8 cellular contexts compared by ENCODE assay signal in genomic region chrX:123962794-123963373, GRCh38. TPM values are rescaled to one million over a fixed set of nuclear protein-coding genes. Genes with fewer than 3 reads are reported as not detected.
DNase-seq lines count a peak whose midpoint lies in the region; ATAC-seq and TF ChIP-seq lines count a peak whose summit lies in the region.

No MANE protein-coding gene starts in this region.

- H3K4me3 ChIP-seq in PC-9 (peak overlapping the region; percentile 79), esophagus (ENCODE audit: low read depth in 1 of 2, low read length in 2 of 2) (peak overlapping the region; percentile 70), muscle layer of colon (ENCODE audit: low read depth in 1 of 2, low read length in 2 of 2) (peak overlapping the region; percentile 49 to 80)

- H3K4me1 ChIP-seq in PC-9 (replicated peaks; ENCODE audit: insufficient read depth) (peaks cover 33% of the 10 kb centered on the region), esophagus (ENCODE audit: control insufficient read depth in 2 of 2, insufficient read depth in 2 of 2, low read length in 1 of 2) (no peaks in the 10 kb centered on the region), muscle layer of colon (ENCODE audit: insufficient read depth, low read length) (no peaks in the 10 kb centered on the region)

- peak; percentile 58 for ATAC-seq in GM21723 (IDR thresholded peaks at IDR 0.05; ENCODE audit: unreplicated experiment)

- H3K36me3 ChIP-seq in PC-9 (ENCODE audit: low read depth) (no peaks in the 10 kb centered on the region; the same call in 1 of the 2 replicates), esophagus (ENCODE audit: control insufficient read depth in 2 of 2, insufficient read depth in 2 of 2, low read length in 1 of 2) (no peaks in the 10 kb centered on the region), muscle layer of colon (ENCODE audit: insufficient read depth, low read length) (no peaks in the 10 kb centered on the region)

- peak overlapping the region; percentile 68 for H3K9ac ChIP-seq in muscle layer of colon (ENCODE audit: low read length)

- DNase-seq in DMS153 (lab: John Stamatoyannopoulos, UW) = peak; percentile 95
- peak; percentile 98 for DNase-seq in KBM-7
- DNase-seq in PC-9 = peak; percentile 92 to 93
- peak; percentile 81 for DNase-seq in activated T-cell treated with anti-CD3 and anti-CD28 coated beads, Interleukin-2, amount 50 U/mL, for 24 hours
- peak; percentile 61 for DNase-seq in stimulated activated CD8-positive, alpha-beta memory T cell treated with anti-CD3 and anti-CD28 coated beads, Interleukin-7, amount 100 ng/mL, for 24 hours (ENCODE audit: low read depth)

- no peaks in the 10 kb centered on the region for H3K9me2 ChIP-seq in PC-9 (ENCODE audit: insufficient read depth)

- no peak for TF ChIP-seq CTCF in PC-9 (conservative IDR thresholded peaks at IDR 0.05)

- peaks cover 33% of the 10 kb centered on the region for H4K20me1 ChIP-seq in PC-9 (ENCODE audit: insufficient read depth)

- H3K9me3 ChIP-seq in PC-9 (ENCODE audit: insufficient read depth, low read depth) (no peaks in the 10 kb centered on the region), esophagus (ENCODE audit: control insufficient read depth in 2 of 2, insufficient read depth in 1 of 2, low read depth in 1 of 2, low read length in 1 of 2) (no peaks in the 10 kb centered on the region), muscle layer of colon (ENCODE audit: low read length) (no peaks in the 10 kb centered on the region)

- H3K79me2 ChIP-seq in PC-9 (ENCODE audit: low read depth) = peaks cover 71% of the 10 kb centered on the region

- 0 out of 2 replicates have a peak overlapping the region, but pooled peaks have one; percentile 37 for H2AFZ ChIP-seq in PC-9

- H3K27me3 Mint-ChIP-seq in activated T-cell treated with anti-CD3 and anti-CD28 coated beads, Interleukin-2, amount 50 U/mL, for 24 hours = peaks cover 19% of the 10 kb centered on the region

- intact Hi-C loops in PC-9 (cut with micrococcal nuclease; ENCODE audit: unreplicated experiment) = loop anchor here (2.0 to 10.0 kb wide), 6 partner anchors 54 to 442 kb away; no protein-coding TSS in a partner anchor

- H3K27me3 ChIP-seq in PC-9 (ENCODE audit: insufficient read depth, low read depth) = no peaks in the 10 kb centered on the region
- no peaks in the 10 kb centered on the region for H3K27me3 ChIP-seq in esophagus (ENCODE audit: control insufficient read depth in 1 of 2, insufficient read depth in 2 of 2, low read length in 2 of 2)
- peaks cover 4 to 11% of the 10 kb centered on the region in 2 donors for H3K27me3 ChIP-seq in muscle layer of colon (ENCODE audit: control insufficient read depth in 1 of 2, insufficient read depth in 2 of 2, low read length in 2 of 2)

- peaks cover 16% of the 10 kb centered on the region; the same call in 1 of the 2 replicates for H3F3A ChIP-seq in PC-9 (ENCODE audit: insufficient read depth, low read depth)

- H3K27ac ChIP-seq in PC-9 (peak overlapping the region; percentile 95), esophagus (ENCODE audit: low read depth in 2 of 2, low read length in 1 of 2) (peak overlapping the region; percentile 96 to 98), muscle layer of colon (ENCODE audit: low read depth, low read length) (peak overlapping the region; percentile 86)

- H3K27ac Mint-ChIP-seq in activated T-cell treated with anti-CD3 and anti-CD28 coated beads, Interleukin-2, amount 50 U/mL, for 24 hours = peak overlapping the region; percentile 99

- peak overlapping the region; percentile 93 for H3K4me3 Mint-ChIP-seq in activated T-cell treated with anti-CD3 and anti-CD28 coated beads, Interleukin-2, amount 50 U/mL, for 24 hours

- H3K4me2 ChIP-seq in PC-9 = peak overlapping the region; percentile 88

- CTCF ChIA-PET in PC-9 (lab: Charles Lee) = interaction anchor here (0.6 kb wide), 1 partner anchor 105 kb away, joined by 4 read pairs; no protein-coding TSS in a partner anchor

- POLR2A ChIA-PET in PC-9 (lab: Charles Lee; ENCODE audit: unreplicated experiment) = interaction anchor here (0.5 to 0.6 kb wide), 2 partner anchors 101 to 103 kb away, joined by 3 to 6 read pairs; partner anchors contain the start of gene XIAP

- BruUV-seq in PC-9 (replicated peaks; lab: Mats Ljungman, UMichigan) = TSS peak; percentile 28

- no peaks in the 10 kb centered on the region for H3K9me3 Mint-ChIP-seq in activated T-cell treated with anti-CD3 and anti-CD28 coated beads, Interleukin-2, amount 50 U/mL, for 24 hours

- peaks cover 35% of the 10 kb centered on the region for H3K4me1 Mint-ChIP-seq in activated T-cell treated with anti-CD3 and anti-CD28 coated beads, Interleukin-2, amount 50 U/mL, for 24 hours (ENCODE audit: low read depth)

- H3K36me3 Mint-ChIP-seq in activated T-cell treated with anti-CD3 and anti-CD28 coated beads, Interleukin-2, amount 50 U/mL, for 24 hours (ENCODE audit: low read depth) = peaks cover 41% of the 10 kb centered on the region

- in situ Hi-C loops in KBM-7 (cut with MboI; ENCODE audit: low pct_unique_long_range_greater_than_20kb, low sequenced_read_pairs) = no loop called here

- 0 to 17% methylated on average over 22 of the region's 22 CpGs for WGBS in esophagus, 2 donors

RNA-seq across cellular contexts. Expression of gene STAG2, which starts 1.4 kb away (rescaled TPM):
- 102 and 108 TPM in 2 replicates for total RNA-seq in PC-9 (2021)
- 10 to 100 TPM; 13.5 to 14.8 TPM for polyA plus RNA-seq in esophagus

Comparison
In these comparisons a context has a peak if more than half of its experiments do, and no peak if none do; other contexts are left out.
1. Peak in every context shown above with its lines: DNase-seq, ATAC-seq, H3K4me3 ChIP-seq and H3K27ac ChIP-seq.